Comparison of ENCODE assay signal across 32 cellular contexts in genomic region chrX:40792433-40792832, GRCh38.
"Had no signal": no experiment of that assay in that cellular context is flagged by ENCODE, and none has a peak within 500 bp of the region (broad histone marks: within the 10 kb centered on the region; RNA-seq: fewer than 3 reads in every experiment).

No MANE protein-coding gene starts in this region.

- H3K9me3 ChIP-seq: ascending aorta had no signal

- DNase-seq: activated B cell treated with CpG ODN at 0.5 μM for 24 hours; activated CD4-positive, alpha-beta memory T cell treated with anti-CD3 and anti-CD28 coated beads for 36 hours; activated CD4-positive, alpha-beta T cell treated with anti-CD3 and anti-CD28 coated beads for 4 hours; activated CD4-positive, alpha-beta T cell treated with anti-CD3 and anti-CD28 coated beads, Interleukin-2, amount 10 ng/mL, durations not matched to agents 24 days and 14 days; activated CD4-positive, alpha-beta T cell treated with anti-CD3 and anti-CD28 coated beads, Interleukin-2, amount 50 U/mL, for 1 hour; activated CD4-positive, alpha-beta T cell treated with anti-CD3 and anti-CD28 coated beads, Interleukin-2, amount 50 U/mL, for 4 hours; activated CD4-positive, CD25-positive, alpha-beta regulatory T cell treated with anti-CD3 and anti-CD28 coated beads, Interleukin-2, amount 50 U/mL, for 72 hours; activated CD8-positive, alpha-beta memory T cell treated with anti-CD3 and anti-CD28 coated beads, Interleukin-2, amount 50 U/mL, for 4 hours; activated CD8-positive, alpha-beta T cell treated with anti-CD3 and anti-CD28 coated beads for 36 hours; activated effector memory CD4-positive, alpha-beta T cell treated with anti-CD3 and anti-CD28 coated beads, Interleukin-2, amount 50 U/mL, for 16 hours; activated gamma-delta T cell treated with Interleukin-2 at 50 U/mL for 16 hours; activated naive CD4-positive, alpha-beta T cell; activated naive CD4-positive, alpha-beta T cell treated with anti-CD3 and anti-CD28 coated beads for 36 hours; activated naive CD4-positive, alpha-beta T cell treated with anti-CD3 and anti-CD28 coated beads, Interleukin-2, amount 50 U/mL, for 16 hours; activated naive CD8-positive, alpha-beta T cell treated with anti-CD3 and anti-CD28 coated beads, Interleukin-2, amount 10 ng/mL, durations not matched to agents 7 days and 5 days; activated naive CD8-positive, alpha-beta T cell treated with anti-CD3 and anti-CD28 coated beads, Interleukin-2, amount 50 U/mL, for 24 hours; activated T-cell treated with anti-CD3 and anti-CD28 coated beads for 4 hours; activated T-cell treated with anti-CD3 and anti-CD28 coated beads, Interleukin-2, amount 50 U/mL, for 1 hour; activated T-cell treated with anti-CD3 and anti-CD28 coated beads, Interleukin-2, amount 50 U/mL, for 4 hours; activated T-cell treated with anti-CD3 and anti-CD28 coated beads, Interleukin-2, amount 50 U/mL, for 72 hours; amygdala; anterior cingulate cortex; caudate nucleus; cerebellar nuclear complex; T-helper 2 cell; T-helper 9 cell had no signal

- H3K27ac ChIP-seq: ascending aorta, cardiac muscle cell, VCaP had no signal

- H3K36me3 ChIP-seq: ascending aorta, cardiac muscle cell had no signal

- FAIRE-seq: bronchial epithelial cell, TTC549 had no signal

- H3K4me3 ChIP-seq: ascending aorta, cardiac muscle cell had no signal

- H3K4me1 ChIP-seq: ascending aorta had no signal

- ATAC-seq: activated CD8-positive, alpha-beta T cell treated with anti-CD3 and anti-CD28 coated beads for 36 hours; activated naive CD8-positive, alpha-beta T cell treated with anti-CD3 and anti-CD28 coated beads, Interleukin-2, amount 50 U/mL, for 24 hours; activated T-cell treated with anti-CD3 and anti-CD28 coated beads, Interleukin-2, amount 50 U/mL, for 4 hours; activated T-cell treated with anti-CD3 and anti-CD28 coated beads, Interleukin-2, amount 50 U/mL, for 72 hours; activated T-helper 17 cell treated with anti-CD3 and anti-CD28 coated beads, Interleukin-2, amount 50 U/mL, for 72 hours had no signal

- H3K27me3 ChIP-seq: ascending aorta, cardiac muscle cell had no signal
